ENCODE assay signal across 15 cellular contexts in genomic region chr18:34771958-34772357, GRCh38.
DNase-seq lines count a peak whose midpoint lies in the region; ATAC-seq and TF ChIP-seq lines count a peak whose summit lies in the region.
"Had no signal": no experiment of that assay in that cellular context is flagged by ENCODE, and none has a peak within 500 bp of the region (broad histone marks: within the 10 kb centered on the region; RNA-seq: fewer than 3 reads in every experiment).

No MANE protein-coding gene starts in this region.

- DNase-seq in HFFc6 (no peak), choroid plexus epithelial cell (ENCODE audit: low read depth) (peak; percentile 39), iris pigment epithelial cell (ENCODE audit: low read depth) (peak; percentile 38), LoVo (ENCODE audit: low spot score) (no peak)
- DNase-seq in activated T-cell treated with anti-CD3 and anti-CD28 coated beads, Interleukin-2, amount 50 U/mL, for 4 hours, result no peak
- DNase-seq: C1 segment of cervical spinal cord, COR-L47, H7, Karpas-422, NCI-H1930, NCI-H510A treated with DMSO at 0.1 percent for 48 hours, SHP77 had no signal

- H3K4me3 ChIP-seq in choroid plexus epithelial cell (ENCODE audit: low read depth, low read length), result no peak overlapping the region
- H3K4me3 ChIP-seq in skeletal muscle tissue (ENCODE audit: low read length in 3 of 3), result no peak overlapping the region

- H3K36me3 Mint-ChIP-seq in HFFc6 (ENCODE audit: low read depth), result peaks cover 4% of the 10 kb centered on the region; the same call in 1 of the 2 replicates
- no peaks in the 10 kb centered on the region for H3K36me3 Mint-ChIP-seq in activated T-cell treated with anti-CD3 and anti-CD28 coated beads, Interleukin-2, amount 50 U/mL, for 4 hours (ENCODE audit: insufficient read depth)

- TF ChIP-seq CTCF in HFFc6 (IDR thresholded peaks at IDR 0.05), result no peak
- TF ChIP-seq CTCF in choroid plexus epithelial cell (conservative IDR thresholded peaks at IDR 0.05; ENCODE audit: low read depth, low read length), result no peak

- peaks cover 20 to 22% (median 22%) of the 10 kb centered on the region in 3 donors for H3K4me1 ChIP-seq in skeletal muscle tissue (ENCODE audit: control insufficient read depth in 3 of 3, insufficient read depth in 3 of 3, low read length in 3 of 3)

- H3K27me3 Mint-ChIP-seq in HFFc6 (ENCODE audit: insufficient read depth), result peaks cover 7% of the 10 kb centered on the region
- H3K27me3 Mint-ChIP-seq in activated T-cell treated with anti-CD3 and anti-CD28 coated beads, Interleukin-2, amount 50 U/mL, for 4 hours (ENCODE audit: low read depth), result peaks cover 24% of the 10 kb centered on the region

- H3K27me3 ChIP-seq in skeletal muscle tissue (ENCODE audit: control insufficient read depth in 3 of 3, insufficient read depth in 3 of 3, low read length in 3 of 3), result no peaks in the 10 kb centered on the region

- peak overlapping the region; percentile 80 for H3K27ac ChIP-seq in skeletal muscle tissue (ENCODE audit: low read depth, low read length)

- peaks cover 0 to 23% (median 7%) of the 10 kb centered on the region in 3 donors for H3K36me3 ChIP-seq in skeletal muscle tissue (ENCODE audit: control insufficient read depth in 3 of 3, insufficient read depth in 3 of 3, low read length in 3 of 3)

- H3K9me3 ChIP-seq in skeletal muscle tissue (ENCODE audit: control insufficient read depth in 3 of 3, low read length in 3 of 3), result no peaks in the 10 kb centered on the region

- ATAC-seq in activated T-cell treated with anti-CD3 and anti-CD28 coated beads, Interleukin-2, amount 50 U/mL, for 4 hours, result no peak
- ATAC-seq in GM18858 (IDR thresholded peaks at IDR 0.05; ENCODE audit: unreplicated experiment) (no peak), GM18502 (IDR thresholded peaks at IDR 0.05; ENCODE audit: poor library complexity, unreplicated experiment) (no peak)

- H3K27ac Mint-ChIP-seq in HFFc6, result no peak overlapping the region

- peak overlapping the region; percentile 19; the same call in 1 of the 2 replicates for H3K4me3 Mint-ChIP-seq in HFFc6
- no peak overlapping the region for H3K4me3 Mint-ChIP-seq in activated T-cell treated with anti-CD3 and anti-CD28 coated beads, Interleukin-2, amount 50 U/mL, for 4 hours

- peaks cover 61% of the 10 kb centered on the region for H3K4me1 Mint-ChIP-seq in HFFc6 (ENCODE audit: low read depth)
- no peaks in the 10 kb centered on the region for H3K4me1 Mint-ChIP-seq in activated T-cell treated with anti-CD3 and anti-CD28 coated beads, Interleukin-2, amount 50 U/mL, for 4 hours (ENCODE audit: low read depth)

- no peaks in the 10 kb centered on the region for H3K9me3 Mint-ChIP-seq in HFFc6
- no peaks in the 10 kb centered on the region for H3K9me3 Mint-ChIP-seq in activated T-cell treated with anti-CD3 and anti-CD28 coated beads, Interleukin-2, amount 50 U/mL, for 4 hours

- H3K9ac ChIP-seq in skeletal muscle tissue (ENCODE audit: low read depth in 1 of 3, low read length in 3 of 3), result no peak overlapping the region

Comparison
In these comparisons a context has a peak if more than half of its experiments do, and no peak if none do; other contexts are left out.
1. DNase-seq: peak in choroid plexus epithelial cell (single experiment) and iris pigment epithelial cell (single experiment); none in HFFc6 (single experiment), LoVo (single experiment) and activated T-cell treated with anti-CD3 and anti-CD28 coated beads, Interleukin-2, amount 50 U/mL, for 4 hours (single experiment).